ENCODE assay signal across 1 cellular context in genomic region chr1:30729906-30730305, GRCh38.
A peak's percentile ranks its signal among the peaks of the same experiment; 100 is the strongest.
TF ChIP-seq lines count a peak whose summit lies in the region.

No MANE protein-coding gene starts in this region.

TF ChIP-seq in H1, 55 proteins besides CTCF, POLR2A, EP300 and RAD21:
- 0 out of 2 replicates have a peak, but pooled peaks have one; percentile 7 for TF ChIP-seq E2F6 (IDR thresholded peaks at IDR 0.05)
- TF ChIP-seq ATF3 (IDR thresholded peaks at IDR 0.05; ENCODE audit: insufficient read depth, low read depth, low read length), result no peak
- no peak for TF ChIP-seq CBX5 (IDR thresholded peaks at IDR 0.05; ENCODE audit: low read depth, low read length)
- TF ChIP-seq JUND (IDR thresholded peaks at IDR 0.05; ENCODE audit: low read length), result no peak
- TF ChIP-seq HDAC6 (IDR thresholded peaks at IDR 0.05; ENCODE audit: low read depth, low read length), result no peak
